In the genomic region with DNA sequence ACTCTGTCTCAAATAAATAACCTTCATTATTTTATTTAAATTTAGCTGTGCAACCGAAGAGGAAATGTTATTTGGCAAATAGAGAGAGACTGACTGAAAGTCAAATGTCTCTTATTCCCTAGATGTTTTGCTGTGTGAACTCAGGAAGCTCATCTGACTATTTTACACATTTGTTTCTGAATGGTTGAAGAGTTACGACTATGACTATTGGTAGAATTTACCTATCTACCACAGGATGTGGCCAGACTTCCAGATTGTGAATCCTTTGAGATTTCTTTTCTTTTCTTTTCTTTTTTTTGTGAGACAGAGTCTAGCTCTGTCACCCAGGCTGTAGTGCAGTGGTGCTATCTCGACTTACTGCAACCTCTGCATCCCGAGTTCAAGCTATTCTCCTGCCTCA, we compare ENCODE assay signal across 26 cellular contexts. TPM values are rescaled to one million over a fixed set of nuclear protein-coding genes. Genes with fewer than 3 reads are reported as not detected.
DNase-seq lines count a peak whose midpoint lies in the region; ATAC-seq and TF ChIP-seq lines count a peak whose summit lies in the region.
"Had no signal": no experiment of that assay in that cellular context is flagged by ENCODE, and none has a peak within 500 bp of the region (broad histone marks: within the 10 kb centered on the region; RNA-seq: fewer than 3 reads in every experiment).

No MANE protein-coding gene starts in this region.

- intact Hi-C loops in activated naive CD4-positive, alpha-beta T cell treated with anti-CD3 and anti-CD28 coated beads for 36 hours (cut with micrococcal nuclease): loop anchor here (5.0 to 10.0 kb wide), 2 partner anchors 328 to 1510 kb away; no protein-coding TSS in a partner anchor
- intact Hi-C loops in esophagus muscularis mucosa (cut with DNase I): no loop called here

- no peaks in the 10 kb centered on the region for H4K20me1 ChIP-seq in smooth muscle cell (ENCODE audit: low read depth)

- no peak overlapping the region for H3K9ac ChIP-seq in smooth muscle cell (ENCODE audit: low read depth)

- TF ChIP-seq POLR2A in esophagus muscularis mucosa (IDR thresholded peaks at IDR 0.05; ENCODE audit: low read depth): no peak

- H3K4me3 ChIP-seq in esophagus muscularis mucosa (no peak overlapping the region), smooth muscle cell (no peak overlapping the region)
- H3K4me3 ChIP-seq: cardiac muscle cell, esophagus squamous epithelium, GM23338 had no signal

- TF ChIP-seq EP300 in esophagus muscularis mucosa (IDR thresholded peaks at IDR 0.05): no peak

- no peaks in the 10 kb centered on the region for H3K27me3 ChIP-seq in esophagus muscularis mucosa
- H3K27me3 ChIP-seq in smooth muscle cell (ENCODE audit: low read depth): no peaks in the 10 kb centered on the region
- H3K27me3 ChIP-seq: cardiac muscle cell, esophagus squamous epithelium had no signal

- H3K36me3 ChIP-seq in esophagus muscularis mucosa (no peaks in the 10 kb centered on the region), smooth muscle cell (ENCODE audit: low read depth) (no peaks in the 10 kb centered on the region)
- H3K36me3 ChIP-seq: cardiac muscle cell, esophagus squamous epithelium had no signal

- no peak overlapping the region for H3K4me3 Mint-ChIP-seq in activated naive CD4-positive, alpha-beta T cell treated with anti-CD3 and anti-CD28 coated beads for 36 hours
- no peak overlapping the region for H3K4me3 Mint-ChIP-seq in activated CD8-positive, alpha-beta T cell treated with anti-CD3 and anti-CD28 coated beads, Interleukin-2, amount 10 ng/mL, durations not matched to agents 7 days and 5 days
- H3K4me3 Mint-ChIP-seq in stimulated activated naive B cell treated with anti-CD40 and anti-IgM and Interleukin-4, amounts not matched to agents 10 μg/mL and 1 μg/mL and 100 μg/mL, for 72 hours: peak overlapping the region in 1 of 2 donors; percentile 41
- H3K4me3 Mint-ChIP-seq: activated CD4-positive, alpha-beta T cell treated with anti-CD3 and anti-CD28 coated beads, Interleukin-2, amount 10 ng/mL, durations not matched to agents 24 days and 14 days; GM23338 had no signal

- 83% methylated on average over 4 of the region's 4 CpGs for WGBS in esophagus muscularis mucosa
- WGBS in smooth muscle cell (ENCODE audit: low lambda C conversion rate): 91% methylated on average over 4 of the region's 4 CpGs

- no peaks in the 10 kb centered on the region for H3K79me2 ChIP-seq in smooth muscle cell (ENCODE audit: low read depth)

- CTCF ChIA-PET in activated naive CD4-positive, alpha-beta T cell treated with anti-CD3 and anti-CD28 coated beads for 36 hours (lab: Charles Lee): interaction anchor here (0.7 to 1.6 kb wide), 3 partner anchors 61 to 121 kb away, joined by 3 to 7 read pairs (median 3); no protein-coding TSS in a partner anchor
- CTCF ChIA-PET in activated CD8-positive, alpha-beta T cell treated with anti-CD3 and anti-CD28 coated beads, Interleukin-2, amount 10 ng/mL, durations not matched to agents 7 days and 5 days (lab: Charles Lee): interaction anchor here (0.8 to 4.5 kb wide), 4 partner anchors 17 to 99 kb away, joined by 3 to 14 read pairs (median 5); a partner anchor contains a TSS

- POLR2A ChIA-PET in activated CD8-positive, alpha-beta T cell treated with anti-CD3 and anti-CD28 coated beads, Interleukin-2, amount 10 ng/mL, durations not matched to agents 7 days and 5 days (lab: Charles Lee): interaction anchor here (0.9 to 2.3 kb wide), 4 partner anchors 58 to 65 kb away, joined by 3 to 13 read pairs (median 4); a partner anchor contains a TSS

- H3K9me3 Mint-ChIP-seq in activated naive CD4-positive, alpha-beta T cell treated with anti-CD3 and anti-CD28 coated beads for 36 hours: no peaks in the 10 kb centered on the region
- no peaks in the 10 kb centered on the region for H3K9me3 Mint-ChIP-seq in activated CD8-positive, alpha-beta T cell treated with anti-CD3 and anti-CD28 coated beads, Interleukin-2, amount 10 ng/mL, durations not matched to agents 7 days and 5 days (ENCODE audit: insufficient read depth)
- peaks cover 1 to 5% of the 10 kb centered on the region in 2 donors for H3K9me3 Mint-ChIP-seq in stimulated activated naive B cell treated with anti-CD40 and anti-IgM and Interleukin-4, amounts not matched to agents 10 μg/mL and 1 μg/mL and 100 μg/mL, for 72 hours
- H3K9me3 Mint-ChIP-seq: GM23338 had no signal

- H3K27me3 Mint-ChIP-seq in activated naive CD4-positive, alpha-beta T cell treated with anti-CD3 and anti-CD28 coated beads for 36 hours (ENCODE audit: low read depth): no peaks in the 10 kb centered on the region
- no peaks in the 10 kb centered on the region for H3K27me3 Mint-ChIP-seq in activated CD8-positive, alpha-beta T cell treated with anti-CD3 and anti-CD28 coated beads, Interleukin-2, amount 10 ng/mL, durations not matched to agents 7 days and 5 days (ENCODE audit: low read depth)
- no peaks in the 10 kb centered on the region for H3K27me3 Mint-ChIP-seq in stimulated activated naive B cell treated with anti-CD40 and anti-IgM and Interleukin-4, amounts not matched to agents 10 μg/mL and 1 μg/mL and 100 μg/mL, for 72 hours
- H3K27me3 Mint-ChIP-seq: activated CD4-positive, alpha-beta T cell treated with anti-CD3 and anti-CD28 coated beads, Interleukin-2, amount 10 ng/mL, durations not matched to agents 24 days and 14 days had no signal

- H3K36me3 Mint-ChIP-seq in activated naive CD4-positive, alpha-beta T cell treated with anti-CD3 and anti-CD28 coated beads for 36 hours (ENCODE audit: low read depth): no peaks in the 10 kb centered on the region
- H3K36me3 Mint-ChIP-seq in activated CD8-positive, alpha-beta T cell treated with anti-CD3 and anti-CD28 coated beads, Interleukin-2, amount 10 ng/mL, durations not matched to agents 7 days and 5 days (ENCODE audit: low read depth): no peaks in the 10 kb centered on the region
- H3K36me3 Mint-ChIP-seq in stimulated activated naive B cell treated with anti-CD40 and anti-IgM and Interleukin-4, amounts not matched to agents 10 μg/mL and 1 μg/mL and 100 μg/mL, for 72 hours: no peaks in the 10 kb centered on the region

- H3K4me2 ChIP-seq in smooth muscle cell: no peak overlapping the region
- H3K4me2 ChIP-seq: GM23338 had no signal

- peak; percentile 28 for ATAC-seq in GM18861 (IDR thresholded peaks at IDR 0.05; ENCODE audit: unreplicated experiment)
- no peak for ATAC-seq in activated CD8-positive, alpha-beta T cell treated with anti-CD3 and anti-CD28 coated beads, Interleukin-2, amount 10 ng/mL, durations not matched to agents 7 days and 5 days
- no peak for ATAC-seq in stimulated activated naive B cell treated with anti-CD40 and anti-IgM and Interleukin-4, amounts not matched to agents 10 μg/mL and 1 μg/mL and 100 μg/mL, for 72 hours (replicated peaks)
- ATAC-seq: GM23338, left cardiac atrium, Panc1 had no signal

- H3K27ac ChIP-seq in esophagus muscularis mucosa (replicated peaks in 1 of 4) (no peak overlapping the region), smooth muscle cell (ENCODE audit: low read depth) (no peak overlapping the region)
- H3K27ac ChIP-seq: cardiac muscle cell, esophagus squamous epithelium had no signal

- H3K9me3 ChIP-seq in esophagus muscularis mucosa (no peaks in the 10 kb centered on the region), smooth muscle cell (replicated peaks; ENCODE audit: low read depth) (no peaks in the 10 kb centered on the region)
- H3K9me3 ChIP-seq: esophagus squamous epithelium had no signal

- peak; percentile 21 for DNase-seq in activated naive CD4-positive, alpha-beta T cell treated with anti-CD3 and anti-CD28 coated beads for 36 hours
- no peak for DNase-seq in activated naive CD4-positive, alpha-beta T cell treated with anti-CD3 and anti-CD28 coated beads, Interleukin-2, amount 50 U/mL, for 16 hours
- DNase-seq in activated CD8-positive, alpha-beta T cell treated with anti-CD3 and anti-CD28 coated beads, Interleukin-2, amount 10 ng/mL, durations not matched to agents 7 days and 5 days: no peak
- DNase-seq in stimulated activated naive B cell treated with anti-CD40 and anti-IgM and Interleukin-4, amounts not matched to agents 10 μg/mL and 1 μg/mL and 100 μg/mL, for 72 hours: no peak
- DNase-seq in stimulated activated CD4-positive, alpha-beta T cell treated with anti-CD3 and anti-CD28 coated beads, Interleukin-15, amount 100 ng/mL, for 24 hours: no peak
- no peak for DNase-seq in esophagus muscularis mucosa (ENCODE audit: extremely low spot score)
- no peak for DNase-seq in smooth muscle cell (lab: John Stamatoyannopoulos, UW; ENCODE audit: unreplicated experiment)
- DNase-seq: activated CD4-positive, alpha-beta T cell treated with anti-CD3 and anti-CD28 coated beads, Interleukin-2, amount 10 ng/mL, durations not matched to agents 24 days and 14 days; activated CD8-positive, alpha-beta memory T cell treated with anti-CD3 and anti-CD28 coated beads, Interleukin-2, amount 50 U/mL, for 48 hours; activated effector memory CD4-positive, alpha-beta T cell treated with anti-CD3 and anti-CD28 coated beads, Interleukin-2, amount 50 U/mL, for 16 hours; aorta; C1 segment of cervical spinal cord; cortex of kidney; esophagus squamous epithelium; Karpas-422; left cardiac atrium; mammary epithelial cell; MV-4-11; NCI-H1694; NCI-H2171; NCI-H524; substantia nigra had no signal

- peak overlapping the region; percentile 9 for H3K27ac Mint-ChIP-seq in activated naive CD4-positive, alpha-beta T cell treated with anti-CD3 and anti-CD28 coated beads for 36 hours
- peak overlapping the region; percentile 31 for H3K27ac Mint-ChIP-seq in activated CD8-positive, alpha-beta T cell treated with anti-CD3 and anti-CD28 coated beads, Interleukin-2, amount 10 ng/mL, durations not matched to agents 7 days and 5 days
- H3K27ac Mint-ChIP-seq in stimulated activated naive B cell treated with anti-CD40 and anti-IgM and Interleukin-4, amounts not matched to agents 10 μg/mL and 1 μg/mL and 100 μg/mL, for 72 hours: peak overlapping the region; percentile 91
- H3K27ac Mint-ChIP-seq: activated CD4-positive, alpha-beta T cell treated with anti-CD3 and anti-CD28 coated beads, Interleukin-2, amount 10 ng/mL, durations not matched to agents 24 days and 14 days had no signal

- H3K4me1 ChIP-seq in esophagus muscularis mucosa: peaks cover 8 to 22% (median 17%) of the 10 kb centered on the region in 4 donors
- H3K4me1 ChIP-seq in smooth muscle cell (ENCODE audit: low read depth): peaks cover 17% of the 10 kb centered on the region

- no peak overlapping the region for H2AFZ ChIP-seq in smooth muscle cell (ENCODE audit: low read depth)
- H2AFZ ChIP-seq: GM23338 had no signal

- peaks cover 3% of the 10 kb centered on the region for H3F3A ChIP-seq in smooth muscle cell (ENCODE audit: low read depth)

- TF ChIP-seq CTCF in esophagus muscularis mucosa (IDR thresholded peaks at IDR 0.05) (no peak), smooth muscle cell (IDR thresholded peaks at IDR 0.05; ENCODE audit: borderline replicate concordance, insufficient read depth, poor library complexity, severe bottlenecking) (no peak)

- H3K4me1 Mint-ChIP-seq in activated naive CD4-positive, alpha-beta T cell treated with anti-CD3 and anti-CD28 coated beads for 36 hours (ENCODE audit: low read depth): peaks cover 42% of the 10 kb centered on the region
- peaks cover 43% of the 10 kb centered on the region for H3K4me1 Mint-ChIP-seq in activated CD8-positive, alpha-beta T cell treated with anti-CD3 and anti-CD28 coated beads, Interleukin-2, amount 10 ng/mL, durations not matched to agents 7 days and 5 days (ENCODE audit: low read depth)
- peaks cover 32 to 53% of the 10 kb centered on the region in 2 donors for H3K4me1 Mint-ChIP-seq in stimulated activated naive B cell treated with anti-CD40 and anti-IgM and Interleukin-4, amounts not matched to agents 10 μg/mL and 1 μg/mL and 100 μg/mL, for 72 hours

RNA-seq across cellular contexts. Expression of a gene that starts 5.3 kb away (rescaled TPM):
- 10 to 100 TPM; 15.3 to 16.5 TPM for total RNA-seq in activated naive CD4-positive, alpha-beta T cell treated with anti-CD3 and anti-CD28 coated beads for 36 hours
- total RNA-seq in activated CD8-positive, alpha-beta T cell treated with anti-CD3 and anti-CD28 coated beads, Interleukin-2, amount 10 ng/mL, durations not matched to agents 7 days and 5 days: 10 to 100 TPM; 15.4 to 16.9 TPM
- total RNA-seq in esophagus muscularis mucosa (10 to 100 TPM; 15.0 to 22.5 (median 19.1) TPM), smooth muscle cell (30.5 and 33.3 TPM in 2 replicates)
- 15.1 and 20.2 TPM in 2 replicates for polyA plus RNA-seq in smooth muscle cell

RNA-seq across cellular contexts. Expression of a gene that starts 58.1 kb away (rescaled TPM):
- 100 to 1,000 TPM; 325 to 332 TPM for total RNA-seq in activated naive CD4-positive, alpha-beta T cell treated with anti-CD3 and anti-CD28 coated beads for 36 hours
- total RNA-seq in activated CD8-positive, alpha-beta T cell treated with anti-CD3 and anti-CD28 coated beads, Interleukin-2, amount 10 ng/mL, durations not matched to agents 7 days and 5 days: 100 to 1,000 TPM; 526 to 541 TPM
- total RNA-seq in esophagus muscularis mucosa (100 to 1,000 TPM; 319 to 384 (median 350) TPM), smooth muscle cell (459 and 461 TPM in 2 replicates)
- 426 and 430 TPM in 2 replicates for polyA plus RNA-seq in smooth muscle cell

Comparison
In these comparisons a context has a peak if more than half of its experiments do, and no peak if none do; other contexts are left out.
1. H3K27ac Mint-ChIP-seq: peak in every context shown above with its lines; median percentile 91 in stimulated activated naive B cell treated with anti-CD40 and anti-IgM and Interleukin-4, amounts not matched to agents 10 μg/mL and 1 μg/mL and 100 μg/mL, for 72 hours; 31 in activated CD8-positive, alpha-beta T cell treated with anti-CD3 and anti-CD28 coated beads, Interleukin-2, amount 10 ng/mL, durations not matched to agents 7 days and 5 days; 9 in activated naive CD4-positive, alpha-beta T cell treated with anti-CD3 and anti-CD28 coated beads for 36 hours.